In the genomic region with DNA sequence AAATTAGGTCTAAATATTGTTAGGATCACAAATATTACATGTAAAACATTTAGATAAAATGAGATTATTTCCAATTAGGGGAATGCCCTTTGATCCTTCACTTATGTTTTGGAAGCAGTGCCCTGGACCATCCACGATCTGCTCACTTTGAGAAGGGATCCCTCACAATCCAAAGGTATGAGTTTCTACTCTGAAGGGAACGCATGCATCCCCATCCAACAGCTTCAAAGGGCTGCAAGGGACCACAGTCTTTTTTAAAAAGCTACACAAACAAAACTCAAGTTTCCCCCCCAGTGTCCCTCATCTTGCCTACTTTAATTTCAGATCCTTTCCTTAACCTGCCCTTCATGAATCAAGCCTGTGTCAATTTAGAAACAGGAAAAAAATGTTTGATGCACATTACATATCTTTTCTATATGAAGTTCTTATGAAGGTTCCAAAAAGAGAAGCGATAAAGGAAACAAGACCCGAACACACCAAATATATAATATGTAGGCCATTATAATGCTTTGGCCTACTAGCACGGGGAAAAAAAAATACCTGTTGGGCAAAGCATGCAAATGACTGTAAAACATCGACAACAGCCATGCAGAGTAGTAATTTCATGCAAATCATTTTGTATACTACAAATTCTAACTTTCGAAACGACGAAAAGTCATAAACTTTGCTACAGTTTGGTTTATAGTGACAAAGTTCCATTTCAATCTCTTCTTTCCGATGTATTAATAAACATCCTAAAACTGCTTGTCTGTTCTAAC, we compare ENCODE assay signal across 9 cellular contexts. TPM values are rescaled to one million over a fixed set of nuclear protein-coding genes. Genes with fewer than 3 reads are reported as not detected.
DNase-seq lines count a peak whose midpoint lies in the region; ATAC-seq and TF ChIP-seq lines count a peak whose summit lies in the region.
"Had no signal": no experiment of that assay in that cellular context is flagged by ENCODE, and none has a peak within 500 bp of the region (broad histone marks: within the 10 kb centered on the region; RNA-seq: fewer than 3 reads in every experiment).

No MANE protein-coding gene starts in this region.

- H3K4me3 ChIP-seq in liver (ENCODE audit: low read depth in 1 of 3, low read length in 3 of 3) (peak overlapping the region; percentile 28 to 90 (median 80)), upper lobe of right lung (peak overlapping the region; percentile 99)

- H3K36me3 Mint-ChIP-seq in activated naive CD4-positive, alpha-beta T cell treated with anti-CD3 and anti-CD28 coated beads, Interleukin-2, amount 10 ng/mL, durations not matched to agents 7 days and 5 days = peaks cover 38% of the 10 kb centered on the region
- peaks cover 43% of the 10 kb centered on the region for H3K36me3 Mint-ChIP-seq in activated naive CD8-positive, alpha-beta T cell treated with anti-CD3 and anti-CD28 coated beads, Interleukin-2, amount 50 U/mL, for 24 hours (ENCODE audit: low read depth)

- peak overlapping the region; percentile 94 for H3K27ac Mint-ChIP-seq in activated naive CD4-positive, alpha-beta T cell treated with anti-CD3 and anti-CD28 coated beads, Interleukin-2, amount 10 ng/mL, durations not matched to agents 7 days and 5 days
- peak overlapping the region; percentile 94 for H3K27ac Mint-ChIP-seq in activated naive CD8-positive, alpha-beta T cell treated with anti-CD3 and anti-CD28 coated beads, Interleukin-2, amount 50 U/mL, for 24 hours

- H3K9me3 ChIP-seq in liver (ENCODE audit: control insufficient read depth in 4 of 4, low read length in 3 of 4) (no peaks in the 10 kb centered on the region), upper lobe of right lung (no peaks in the 10 kb centered on the region)

- H3K27me3 Mint-ChIP-seq in activated naive CD4-positive, alpha-beta T cell treated with anti-CD3 and anti-CD28 coated beads, Interleukin-2, amount 10 ng/mL, durations not matched to agents 7 days and 5 days = no peaks in the 10 kb centered on the region
- no peaks in the 10 kb centered on the region for H3K27me3 Mint-ChIP-seq in activated naive CD8-positive, alpha-beta T cell treated with anti-CD3 and anti-CD28 coated beads, Interleukin-2, amount 50 U/mL, for 24 hours

- peak overlapping the region; percentile 95 for H3K9ac ChIP-seq in liver (ENCODE audit: low read depth in 1 of 2, low read length in 2 of 2)

- intact Hi-C loops in upper lobe of right lung (cut with DNase I) = no loop called here

- no peaks in the 10 kb centered on the region for H3K27me3 ChIP-seq in liver (ENCODE audit: control insufficient read depth in 4 of 4, insufficient read depth in 4 of 4, low read length in 3 of 4)
- H3K27me3 ChIP-seq in upper lobe of right lung = no peaks in the 10 kb centered on the region

- H3K27ac ChIP-seq in liver (ENCODE audit: low read depth in 1 of 2, low read length in 2 of 2) (peak overlapping the region; percentile 99 to 100), upper lobe of right lung (no peak overlapping the region)

- 21% methylated on average over 10 of the region's 10 CpGs for WGBS in liver

- no peak for TF ChIP-seq RAD21 in liver (IDR thresholded peaks at IDR 0.05)

- CTCF ChIA-PET in activated naive CD4-positive, alpha-beta T cell treated with anti-CD3 and anti-CD28 coated beads, Interleukin-2, amount 10 ng/mL, durations not matched to agents 7 days and 5 days (lab: Charles Lee) = no interaction called here

- no peak for TF ChIP-seq CTCF in liver (IDR thresholded peaks at IDR 0.05; ENCODE audit: low read depth, low read length, missing input control)
- TF ChIP-seq CTCF in upper lobe of right lung (IDR thresholded peaks at IDR 0.05) = no peak

- ATAC-seq in activated naive CD8-positive, alpha-beta T cell treated with anti-CD3 and anti-CD28 coated beads, Interleukin-2, amount 50 U/mL, for 24 hours = no peak
- ATAC-seq in upper lobe of right lung = no peak

- no peaks in the 10 kb centered on the region for H3K9me3 Mint-ChIP-seq in activated naive CD4-positive, alpha-beta T cell treated with anti-CD3 and anti-CD28 coated beads, Interleukin-2, amount 10 ng/mL, durations not matched to agents 7 days and 5 days
- H3K9me3 Mint-ChIP-seq in activated naive CD8-positive, alpha-beta T cell treated with anti-CD3 and anti-CD28 coated beads, Interleukin-2, amount 50 U/mL, for 24 hours = no peaks in the 10 kb centered on the region

- H3K4me1 ChIP-seq in liver (ENCODE audit: control insufficient read depth in 4 of 4, insufficient read depth in 4 of 4, low read length in 3 of 4) = peaks cover 8 to 24% (median 12%) of the 10 kb centered on the region in 4 donors
- H3K4me1 ChIP-seq in upper lobe of right lung = peaks cover 37% of the 10 kb centered on the region

- DNase-seq in activated naive CD4-positive, alpha-beta T cell treated with anti-CD3 and anti-CD28 coated beads, Interleukin-2, amount 10 ng/mL, durations not matched to agents 7 days and 5 days = no peak
- no peak for DNase-seq in activated naive CD4-positive, alpha-beta T cell treated with Interleukin-2 at 50 U/mL for 16 hours
- DNase-seq in activated naive CD8-positive, alpha-beta T cell treated with anti-CD3 and anti-CD28 coated beads, Interleukin-2, amount 50 U/mL, for 24 hours = no peak
- DNase-seq in upper lobe of right lung (no peak), DMS53 treated with DMSO at 0.1 percent for 48 hours (lab: John Stamatoyannopoulos, UW; ENCODE audit: unreplicated experiment) (no peak), cortex of kidney (lab: John Stamatoyannopoulos, UW) (no peak), hippocampal formation (lab: John Stamatoyannopoulos, UW) (no peak)
- DNase-seq: NCI-H2107 had no signal

- H3K36me3 ChIP-seq in liver (ENCODE audit: control insufficient read depth in 4 of 4, insufficient read depth in 3 of 4, low read depth in 1 of 4, low read length in 3 of 4) = peaks cover 0 to 1% (median 0%) of the 10 kb centered on the region in 4 donors
- no peaks in the 10 kb centered on the region for H3K36me3 ChIP-seq in upper lobe of right lung

- peak overlapping the region; percentile 100 for H3K4me3 Mint-ChIP-seq in activated naive CD4-positive, alpha-beta T cell treated with anti-CD3 and anti-CD28 coated beads, Interleukin-2, amount 10 ng/mL, durations not matched to agents 7 days and 5 days
- H3K4me3 Mint-ChIP-seq in activated naive CD8-positive, alpha-beta T cell treated with anti-CD3 and anti-CD28 coated beads, Interleukin-2, amount 50 U/mL, for 24 hours = peak overlapping the region; percentile 97

- peaks cover 59% of the 10 kb centered on the region for H3K4me1 Mint-ChIP-seq in activated naive CD4-positive, alpha-beta T cell treated with anti-CD3 and anti-CD28 coated beads, Interleukin-2, amount 10 ng/mL, durations not matched to agents 7 days and 5 days
- peaks cover 50% of the 10 kb centered on the region for H3K4me1 Mint-ChIP-seq in activated naive CD8-positive, alpha-beta T cell treated with anti-CD3 and anti-CD28 coated beads, Interleukin-2, amount 50 U/mL, for 24 hours

TF ChIP-seq in liver, 16 proteins besides CTCF, POLR2A, EP300 and RAD21:
- TF ChIP-seq FOXA2 (IDR thresholded peaks at IDR 0.05) (no peak), GABPA (IDR thresholded peaks at IDR 0.05 in 1 of 2, conservative IDR thresholded peaks at IDR 0.05 in 1 of 2) (no peak), EGR1 (IDR thresholded peaks at IDR 0.05; ENCODE audit: low read depth in 2 of 2) (no peak), JUND (IDR thresholded peaks at IDR 0.05) (no peak), YY1 (IDR thresholded peaks at IDR 0.05) (no peak), NR2F2 (IDR thresholded peaks at IDR 0.05) (no peak), HNF4G (IDR thresholded peaks at IDR 0.05) (no peak), TAF1 (conservative IDR thresholded peaks at IDR 0.05) (no peak), SP1 (IDR thresholded peaks at IDR 0.05) (no peak), FOXA1 (IDR thresholded peaks at IDR 0.05) (no peak), HNF4A (conservative IDR thresholded peaks at IDR 0.05) (no peak), RXRA (IDR thresholded peaks at IDR 0.05) (no peak)
- TF ChIP-seq, protein P1, sequence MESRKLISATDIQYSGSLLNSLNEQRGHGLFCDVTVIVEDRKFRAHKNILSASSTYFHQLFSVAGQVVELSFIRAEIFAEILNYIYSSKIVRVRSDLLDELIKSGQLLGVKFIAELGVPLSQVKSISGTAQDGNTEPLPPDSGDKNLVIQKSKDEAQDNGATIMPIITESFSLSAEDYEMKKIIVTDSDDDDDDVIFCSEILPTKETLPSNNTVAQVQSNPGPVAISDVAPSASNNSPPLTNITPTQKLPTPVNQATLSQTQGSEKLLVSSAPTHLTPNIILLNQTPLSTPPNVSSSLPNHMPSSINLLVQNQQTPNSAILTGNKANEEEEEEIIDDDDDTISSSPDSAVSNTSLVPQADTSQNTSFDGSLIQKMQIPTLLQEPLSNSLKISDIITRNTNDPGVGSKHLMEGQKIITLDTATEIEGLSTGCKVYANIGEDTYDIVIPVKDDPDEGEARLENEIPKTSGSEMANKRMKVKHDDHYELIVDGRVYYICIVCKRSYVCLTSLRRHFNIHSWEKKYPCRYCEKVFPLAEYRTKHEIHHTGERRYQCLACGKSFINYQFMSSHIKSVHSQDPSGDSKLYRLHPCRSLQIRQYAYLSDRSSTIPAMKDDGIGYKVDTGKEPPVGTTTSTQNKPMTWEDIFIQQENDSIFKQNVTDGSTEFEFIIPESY (IDR thresholded peaks at IDR 0.05) = no peak
- TF ChIP-seq, protein P2, sequence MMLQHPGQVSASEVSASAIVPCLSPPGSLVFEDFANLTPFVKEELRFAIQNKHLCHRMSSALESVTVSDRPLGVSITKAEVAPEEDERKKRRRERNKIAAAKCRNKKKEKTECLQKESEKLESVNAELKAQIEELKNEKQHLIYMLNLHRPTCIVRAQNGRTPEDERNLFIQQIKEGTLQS (IDR thresholded peaks at IDR 0.05) = no peak

RNA-seq across cellular contexts. Expression of a gene that starts 2.0 kb away (rescaled TPM):
- total RNA-seq in liver (10 to 100 TPM; 54.1 to 88.9 TPM), upper lobe of right lung (96.9 TPM)
- 10 to 100 TPM; 27.5 to 41.0 TPM for polyA plus RNA-seq in liver

RNA-seq across cellular contexts. Expression of a gene that starts 25.3 kb away (rescaled TPM):
- 10 to 100 TPM; 22.9 to 31.7 TPM for total RNA-seq in liver
- 10 to 100 TPM; 17.9 to 37.7 TPM for polyA plus RNA-seq in liver
- 27.7 TPM for total RNA-seq in upper lobe of right lung

RNA-seq across cellular contexts. Expression of a gene that starts 49.1 kb away (rescaled TPM):
- 1 to 10 TPM in 1 of 2 donors, under 1 TPM in 1; 0.08 to 1.1 TPM for total RNA-seq in liver
- polyA plus RNA-seq in liver = under 1 TPM; 0.07 to 0.12 TPM
- total RNA-seq in upper lobe of right lung = 2.9 TPM
